ENCODE assay signal across 2 cellular contexts in genomic region chr3:16511561-16512434, GRCh38.
TF ChIP-seq lines count a peak whose summit lies in the region.

No MANE protein-coding gene starts in this region.

TF ChIP-seq in liver, 16 proteins besides CTCF, POLR2A, EP300 and RAD21 (continued from another document):
- no peak for TF ChIP-seq ATF3 (IDR thresholded peaks at IDR 0.05)

TF ChIP-seq in HepG2, 621 proteins besides CTCF, POLR2A, EP300 and RAD21 (continued from another document):
- TF ChIP-seq PLSCR1 (CRISPR knock-in tag; IDR thresholded peaks at IDR 0.05; ENCODE audit: borderline replicate concordance) (no peak), TEAD3 (CRISPR knock-in tag; optimal IDR thresholded peaks at IDR 0.05; ENCODE audit: borderline replicate concordance) (no peak), ZBTB8A (CRISPR knock-in tag; IDR thresholded peaks at IDR 0.05; ENCODE audit: borderline replicate concordance, low read depth) (no peak), FOXJ3 (CRISPR knock-in tag; IDR thresholded peaks at IDR 0.05; ENCODE audit: borderline replicate concordance) (no peak), MAFK (conservative IDR thresholded peaks at IDR 0.05 in 1 of 2, IDR thresholded peaks at IDR 0.05 in 1 of 2; ENCODE audit: low read length in 2 of 2) (no peak), SCMH1 (CRISPR knock-in tag; IDR thresholded peaks at IDR 0.05; ENCODE audit: borderline replicate concordance) (no peak), ZNF598 (CRISPR knock-in tag; IDR thresholded peaks at IDR 0.05; ENCODE audit: borderline replicate concordance) (no peak), RBAK (CRISPR knock-in tag; IDR thresholded peaks at IDR 0.05) (no peak), ZNF333 (CRISPR knock-in tag; IDR thresholded peaks at IDR 0.05; ENCODE audit: borderline replicate concordance) (no peak)
